16 cellular contexts compared by ENCODE assay signal in genomic region chr11:12834630-12835029, GRCh38.
A peak's percentile ranks its signal among the peaks of the same experiment; 100 is the strongest.
DNase-seq lines count a peak whose midpoint lies in the region; ATAC-seq, FAIRE-seq and TF ChIP-seq lines count a peak whose summit lies in the region.
"Had no signal": no experiment of that assay in that cellular context is flagged by ENCODE, and none has a peak within 500 bp of the region (broad histone marks: within the 10 kb centered on the region; RNA-seq: fewer than 3 reads in every experiment).

No MANE protein-coding gene starts in this region.

- H4K91ac ChIP-seq in H1 (replicated peaks; ENCODE audit: insufficient read length, low read length) = no peak overlapping the region

- H3K4me3 ChIP-seq in H1 (ENCODE audit: extremely low read depth in 1 of 4, insufficient read depth in 2 of 4, low read depth in 3 of 4, low read length in 4 of 4) = no peak overlapping the region
- H3K4me3 ChIP-seq in right lobe of liver = no peak overlapping the region
- no peak overlapping the region for H3K4me3 ChIP-seq in HAP-1
- H3K4me3 ChIP-seq in esophagus muscularis mucosa = no peak overlapping the region

- H3K27me3 ChIP-seq in H1 (replicated peaks in 1 of 4; ENCODE audit: control insufficient read depth in 3 of 4, extremely low read depth in 1 of 4, insufficient read depth in 3 of 4, low read length in 3 of 4) = no peaks in the 10 kb centered on the region
- no peaks in the 10 kb centered on the region for H3K27me3 ChIP-seq in right lobe of liver
- no peaks in the 10 kb centered on the region for H3K27me3 ChIP-seq in HAP-1 (ENCODE audit: low read depth)
- H3K27me3 ChIP-seq in esophagus muscularis mucosa = no peaks in the 10 kb centered on the region

- CTCF ChIA-PET in WTC11 (lab: Charles Lee) (no interaction called here), H1 (lab: Charles Lee; ENCODE audit: partially characterized antibody) (interaction anchor here (0.6 to 1.5 kb wide), 5 partner anchors 8 to 236 kb away, joined by 3 to 6 read pairs (median 3); no protein-coding TSS in a partner anchor)

- H3K79me2 ChIP-seq in H1 (ENCODE audit: control insufficient read depth in 1 of 2, insufficient read depth in 2 of 2, low read length in 2 of 2) = peaks cover 2 to 83% of the 10 kb centered on the region in 2 experiments; a peak in 3 of 4 replicates

- H3K79me1 ChIP-seq in H1 (ENCODE audit: low read depth, low read length) = no peaks in the 10 kb centered on the region; the same call in none of the 2 replicates

- H4K20me1 ChIP-seq in H1 (replicated peaks in 1 of 2; ENCODE audit: control insufficient read depth in 1 of 2, insufficient read depth in 2 of 2, low read length in 2 of 2) = no peaks in the 10 kb centered on the region

- H3K56ac ChIP-seq in H1 (replicated peaks; ENCODE audit: insufficient read length, low read depth, low read length) = no peak overlapping the region

- H3K4me1 ChIP-seq in H1 (replicated peaks in 1 of 4; ENCODE audit: control insufficient read depth in 3 of 4, insufficient read depth in 4 of 4, low read length in 3 of 4) = peaks cover 2 to 16% (median 10%) of the 10 kb centered on the region in 4 experiments
- peaks cover 0 to 33% (median 0%) of the 10 kb centered on the region in 4 donors for H3K4me1 ChIP-seq in right lobe of liver
- H3K4me1 ChIP-seq in HAP-1 = peaks cover 13% of the 10 kb centered on the region
- peaks cover 5 to 47% (median 26%) of the 10 kb centered on the region in 4 donors for H3K4me1 ChIP-seq in esophagus muscularis mucosa

- 75% methylated on average over 1 of the region's 1 CpG; no CpG with 5 or more reads in 1 of the 2 experiments for WGBS in H1 (ENCODE audit: extremely low coverage in 1 of 2, insufficient coverage in 1 of 2, insufficient read length in 1 of 2, insufficient replicate concordance in 2 of 2, low coverage in 1 of 2, low lambda C conversion rate in 2 of 2, missing lambda C conversion rate in 1 of 2), 2 experiments
- 89% methylated on average over 1 of the region's 1 CpG for WGBS in right lobe of liver (ENCODE audit: insufficient coverage, low coverage, low lambda C conversion rate, missing lambda C conversion rate)
- WGBS in esophagus muscularis mucosa = 95% methylated on average over 1 of the region's 1 CpG

- no peaks in the 10 kb centered on the region for H3K9me3 ChIP-seq in H1 (ENCODE audit: insufficient read depth in 2 of 2, low read depth in 1 of 2, low read length in 1 of 2)
- H3K9me3 ChIP-seq in right lobe of liver = no peaks in the 10 kb centered on the region
- H3K9me3 ChIP-seq in HAP-1 = no peaks in the 10 kb centered on the region
- H3K9me3 ChIP-seq in esophagus muscularis mucosa = no peaks in the 10 kb centered on the region

- H3K36me3 Mint-ChIP-seq in WTC11 = peaks cover 6% of the 10 kb centered on the region; the same call in 1 of the 2 replicates
- H3K36me3 Mint-ChIP-seq: CD4-positive, alpha-beta memory T cell had no signal

- no peaks in the 10 kb centered on the region for H3K36me3 ChIP-seq in H1 (ENCODE audit: control insufficient read depth in 2 of 4, insufficient read depth in 4 of 4, low read length in 3 of 4)
- H3K36me3 ChIP-seq in right lobe of liver = no peaks in the 10 kb centered on the region
- no peaks in the 10 kb centered on the region; the same call in 1 of the 2 replicates for H3K36me3 ChIP-seq in HAP-1 (replicated peaks)
- H3K36me3 ChIP-seq in esophagus muscularis mucosa = no peaks in the 10 kb centered on the region

- H3K9me3 Mint-ChIP-seq in WTC11 = peaks cover 10% of the 10 kb centered on the region; the same call in 1 of the 2 replicates

- TF ChIP-seq EP300 in H1 (IDR thresholded peaks at IDR 0.05; ENCODE audit: borderline replicate concordance in 1 of 2, low read depth in 2 of 2, low read length in 2 of 2) (no peak), esophagus muscularis mucosa (IDR thresholded peaks at IDR 0.05) (no peak)

- FAIRE-seq in H1 (lab: Jason Lieb, UNC) = no peak
- FAIRE-seq: G401.6 had no signal

- no peak overlapping the region for H3K4me2 ChIP-seq in H1 (ENCODE audit: insufficient read depth in 1 of 2, low read depth in 2 of 2, low read length in 2 of 2)

- H3K27me3 Mint-ChIP-seq in WTC11 (ENCODE audit: low read depth) = no peaks in the 10 kb centered on the region

- POLR2A ChIA-PET in WTC11 (lab: Charles Lee) (no interaction called here), H1 (lab: Charles Lee; ENCODE audit: partially characterized antibody) (no interaction called here)

- H2AK5ac ChIP-seq in H1 (ENCODE audit: low read depth, low read length) = no peak overlapping the region

- H3K4me3 Mint-ChIP-seq in WTC11 = no peak overlapping the region
- H3K4me3 Mint-ChIP-seq: CD4-positive, alpha-beta memory T cell had no signal

- no peak overlapping the region for H3K18ac ChIP-seq in H1 (ENCODE audit: extremely low read depth, low read length)

- H3K9ac ChIP-seq in H1 (replicated peaks in 1 of 4; ENCODE audit: extremely low read depth in 1 of 4, low read depth in 3 of 4, low read length in 3 of 4) = no peak overlapping the region

- TF ChIP-seq CTCF in WTC11 (IDR thresholded peaks at IDR 0.05) (no peak), H1 (IDR thresholded peaks at IDR 0.05; ENCODE audit: control extremely low read depth in 1 of 3, insufficient read depth in 1 of 3, low read depth in 1 of 3, low read length in 3 of 3) (no peak), right lobe of liver (IDR thresholded peaks at IDR 0.05) (no peak), esophagus muscularis mucosa (IDR thresholded peaks at IDR 0.05) (no peak)

- no peak overlapping the region for H2BK5ac ChIP-seq in H1 (ENCODE audit: low read depth, low read length)

- no peak overlapping the region for H2BK20ac ChIP-seq in H1 (ENCODE audit: low read length)

- peaks cover 47% of the 10 kb centered on the region for H3K4me1 Mint-ChIP-seq in WTC11

- DNase-seq in WTC11 (ENCODE audit: low spot score) = no peak
- DNase-seq in H1 (ENCODE audit: low read depth in 1 of 2, low spot score in 2 of 2) = no peak
- no peak for DNase-seq in right lobe of liver
- no peak for DNase-seq in HAP-1 (ENCODE audit: low spot score in 2 of 2)
- DNase-seq in NCI-H524 treated with DMSO at 0.1 percent for 48 hours (lab: John Stamatoyannopoulos, UW) = no peak
- DNase-seq in esophagus muscularis mucosa (ENCODE audit: extremely low spot score) = no peak
- DNase-seq: C1 segment of cervical spinal cord; Calu3; CD4-positive, alpha-beta memory T cell; COR-L47; DMS53; DND-41; GOT3; H7 had no signal

- H3K14ac ChIP-seq in H1 (ENCODE audit: insufficient read length) = no peak overlapping the region

- no peak overlapping the region for H2AFZ ChIP-seq in H1 (ENCODE audit: low read length)

- H2BK120ac ChIP-seq in H1 (replicated peaks; ENCODE audit: low read depth, low read length) = no peak overlapping the region

- intact Hi-C loops in right lobe of liver (cut with DNase I) = no loop called here
- intact Hi-C loops in esophagus muscularis mucosa (cut with DNase I) = no loop called here

- in situ Hi-C loops in HAP-1 (cut with MboI; ENCODE audit: low sequenced_read_pairs) = no loop called here

- 0 out of 2 replicates have a peak overlapping the region, but pooled peaks have one; percentile 39 for H3K27ac Mint-ChIP-seq in WTC11
- H3K27ac Mint-ChIP-seq: CD4-positive, alpha-beta memory T cell had no signal

- no peak overlapping the region for H2BK12ac ChIP-seq in H1 (ENCODE audit: low read depth, low read length)

- no peaks in the 10 kb centered on the region for H3K23me2 ChIP-seq in H1 (ENCODE audit: low read depth, low read length)

- H3K23ac ChIP-seq in H1 (ENCODE audit: insufficient read length) = no peak overlapping the region

- no peak overlapping the region for H3K27ac ChIP-seq in H1 (ENCODE audit: low read depth, low read length)
- peak overlapping the region in 2 of 3 donors; percentile 64 to 66 for H3K27ac ChIP-seq in right lobe of liver
- H3K27ac ChIP-seq in esophagus muscularis mucosa (replicated peaks in 1 of 4) = no peak overlapping the region

- no peak for TF ChIP-seq RAD21 in H1 (IDR thresholded peaks at IDR 0.05 in 1 of 2, conservative IDR thresholded peaks at IDR 0.05 in 1 of 2; ENCODE audit: low read depth in 2 of 2, low read length in 2 of 2)

- H2BK15ac ChIP-seq in H1 (ENCODE audit: low read length) = no peak overlapping the region

- no peak overlapping the region for H4K5ac ChIP-seq in H1 (ENCODE audit: insufficient read length, low read depth, low read length)

- no peak overlapping the region for H3K4ac ChIP-seq in H1 (replicated peaks; ENCODE audit: insufficient read length, low read depth, low read length)

- ATAC-seq in WTC11 = no peak
- ATAC-seq in right lobe of liver = no peak
- ATAC-seq: HCT116 had no signal

- no peak overlapping the region for H4K8ac ChIP-seq in H1 (ENCODE audit: extremely low read depth, insufficient read depth, low read length)

- TF ChIP-seq POLR2A in H1 (IDR thresholded peaks at IDR 0.05; ENCODE audit: control extremely low read depth in 1 of 2, low read depth in 2 of 2, low read length in 2 of 2) = no peak
- no peak for TF ChIP-seq POLR2A in right lobe of liver (IDR thresholded peaks at IDR 0.05)
- TF ChIP-seq POLR2A in esophagus muscularis mucosa (IDR thresholded peaks at IDR 0.05; ENCODE audit: low read depth) = no peak

TF ChIP-seq in WTC11, 78 proteins besides CTCF, POLR2A, EP300 and RAD21 (continues in another document):
- TF ChIP-seq MAX (CRISPR knock-in tag; IDR thresholded peaks at IDR 0.05) = no peak
- no peak for TF ChIP-seq ZMAT4 (CRISPR knock-in tag; IDR thresholded peaks at IDR 0.05)

TF ChIP-seq in H1, 55 proteins besides CTCF, POLR2A, EP300 and RAD21:
- TF ChIP-seq KDM1A (IDR thresholded peaks at IDR 0.05; ENCODE audit: borderline replicate concordance, low read length) (0 out of 2 replicates have a peak, but pooled peaks have one; percentile 21), CHD1 (IDR thresholded peaks at IDR 0.05; ENCODE audit: low read depth, low read length) (no peak)

Comparison
In these comparisons a context has a peak if more than half of its experiments do, and no peak if none do; other contexts are left out.
1. H3K27ac ChIP-seq: peak in right lobe of liver (2 of 3); none in H1 (single experiment) and esophagus muscularis mucosa (0 of 4).